In genomic region chr1:97137862-97138514, GRCh38 we compare ENCODE assay signal across 8 cellular contexts.
DNase-seq lines count a peak whose midpoint lies in the region; ATAC-seq and TF ChIP-seq lines count a peak whose summit lies in the region.

No MANE protein-coding gene starts in this region.

- DNase-seq in DMS53 (lab: John Stamatoyannopoulos, UW) (peak; percentile 95), NCI-H2227 (lab: John Stamatoyannopoulos, UW; ENCODE audit: unreplicated experiment) (peak; percentile 79), heart left ventricle (peak in 4 of 5 donors; percentile 22 to 33 (median 30)), retinal pigment epithelial cell (ENCODE audit: low read depth) (peak; percentile 66), RPMI8226 (no peak)
- peak; percentile 34 for DNase-seq in activated CD8-positive, alpha-beta T cell treated with anti-CD3 and anti-CD28 coated beads for 36 hours

- no peak overlapping the region for H3K27ac Mint-ChIP-seq in activated CD8-positive, alpha-beta T cell treated with anti-CD3 and anti-CD28 coated beads for 36 hours

- H3K27ac ChIP-seq in heart left ventricle, result peak overlapping the region in 2 of 12 donors; percentile 33 to 36

- H3K4me1 Mint-ChIP-seq in activated CD8-positive, alpha-beta T cell treated with anti-CD3 and anti-CD28 coated beads for 36 hours (ENCODE audit: low read depth), result peaks cover 3% of the 10 kb centered on the region

- no peaks in the 10 kb centered on the region for H3K27me3 ChIP-seq in heart left ventricle

- intact Hi-C loops in activated CD8-positive, alpha-beta T cell treated with anti-CD3 and anti-CD28 coated beads for 36 hours (cut with micrococcal nuclease), result no loop called here
- intact Hi-C loops in heart left ventricle (cut with DNase I), result loop anchor here in 6 of 10 donors (5.0 to 10.0 kb wide), 4 partner anchors 387 to 917 kb away; no protein-coding TSS in a partner anchor

- no peaks in the 10 kb centered on the region for H3K9me3 Mint-ChIP-seq in activated CD8-positive, alpha-beta T cell treated with anti-CD3 and anti-CD28 coated beads for 36 hours

- H3K4me3 ChIP-seq in heart left ventricle, result peak overlapping the region in 8 of 12 donors; percentile 17 to 49 (median 36)
- no peak overlapping the region for H3K4me3 ChIP-seq in retinal pigment epithelial cell (ENCODE audit: low read length)

- H3K27me3 Mint-ChIP-seq in activated CD8-positive, alpha-beta T cell treated with anti-CD3 and anti-CD28 coated beads for 36 hours, result no peaks in the 10 kb centered on the region

- ATAC-seq in GM19395 (IDR thresholded peaks at IDR 0.05; ENCODE audit: unreplicated experiment) (peak; percentile 99), HG03280 (IDR thresholded peaks at IDR 0.05; ENCODE audit: unreplicated experiment) (peak; percentile 94), heart left ventricle (peak; percentile 78 to 97 (median 96))
- ATAC-seq in activated CD8-positive, alpha-beta T cell treated with anti-CD3 and anti-CD28 coated beads for 36 hours, result peak; percentile 97

- no peaks in the 10 kb centered on the region for H3K9me3 ChIP-seq in heart left ventricle

- POLR2A ChIA-PET in activated CD8-positive, alpha-beta T cell treated with anti-CD3 and anti-CD28 coated beads for 36 hours (lab: Charles Lee), result no interaction called here

- TF ChIP-seq CTCF in activated CD8-positive, alpha-beta T cell treated with anti-CD3 and anti-CD28 coated beads for 36 hours (IDR thresholded peaks at IDR 0.05), result peak; percentile 69
- TF ChIP-seq CTCF in heart left ventricle (IDR thresholded peaks at IDR 0.05) (peak; percentile 50 to 77 (median 66)), retinal pigment epithelial cell (conservative IDR thresholded peaks at IDR 0.05; ENCODE audit: low read depth, low read length) (peak; percentile 79)

- no peak for TF ChIP-seq POLR2A in heart left ventricle (IDR thresholded peaks at IDR 0.05)

- no peaks in the 10 kb centered on the region for H3K36me3 Mint-ChIP-seq in activated CD8-positive, alpha-beta T cell treated with anti-CD3 and anti-CD28 coated beads for 36 hours (ENCODE audit: low read depth)

- peaks cover 0 to 14% (median 8%) of the 10 kb centered on the region in 12 donors for H3K4me1 ChIP-seq in heart left ventricle

- H3K36me3 ChIP-seq in heart left ventricle, result no peaks in the 10 kb centered on the region

- CTCF ChIA-PET in activated CD8-positive, alpha-beta T cell treated with anti-CD3 and anti-CD28 coated beads for 36 hours (lab: Charles Lee), result interaction anchor here (0.8 to 1.9 kb wide), 12 partner anchors 10 to 1330 kb away, joined by 3 to 10 read pairs (median 4); no protein-coding TSS in a partner anchor

- no peak overlapping the region for H3K4me3 Mint-ChIP-seq in activated CD8-positive, alpha-beta T cell treated with anti-CD3 and anti-CD28 coated beads for 36 hours

- WGBS in heart left ventricle, 4 donors, result 44 to 60% (median 54%) methylated on average over 5 of the region's 5 CpGs
